In genomic region chr3:179603831-179604230, GRCh38 we compare ENCODE assay signal across 8 cellular contexts. TPM values are rescaled to one million over a fixed set of nuclear protein-coding genes. Genes with fewer than 3 reads are reported as not detected.
A peak's percentile ranks its signal among the peaks of the same experiment; 100 is the strongest.
DNase-seq lines count a peak whose midpoint lies in the region; ATAC-seq, FAIRE-seq and TF ChIP-seq lines count a peak whose summit lies in the region.

No MANE protein-coding gene starts in this region.

- peaks cover 38% of the 10 kb centered on the region for H3K36me3 Mint-ChIP-seq in activated CD4-positive, alpha-beta T cell treated with anti-CD3 and anti-CD28 coated beads, Interleukin-2, amount 10 ng/mL, durations not matched to agents 24 days and 14 days (ENCODE audit: low read depth)
- peaks cover 13 to 28% of the 10 kb centered on the region in 2 donors for H3K36me3 Mint-ChIP-seq in activated naive CD4-positive, alpha-beta T cell treated with anti-CD3 and anti-CD28 coated beads, Interleukin-2, amount 50 U/mL, for 72 hours

- peak overlapping the region; percentile 74 for H3K4me2 ChIP-seq in keratinocyte (ENCODE audit: control insufficient read depth, extremely low read depth, insufficient read depth, low read depth, low read length)

- peaks cover 65% of the 10 kb centered on the region for H3K79me2 ChIP-seq in keratinocyte (ENCODE audit: control insufficient read depth, insufficient read depth, low read length)

- FAIRE-seq in keratinocyte (lab: Jason Lieb, UNC) = no peak

- no peaks in the 10 kb centered on the region for H3K27me3 ChIP-seq in keratinocyte (ENCODE audit: control insufficient read depth, extremely low read depth, insufficient read depth, low read length)

- peaks cover 28% of the 10 kb centered on the region for H3K4me1 Mint-ChIP-seq in activated CD4-positive, alpha-beta T cell treated with anti-CD3 and anti-CD28 coated beads, Interleukin-2, amount 10 ng/mL, durations not matched to agents 24 days and 14 days

- no peaks in the 10 kb centered on the region for H3K27me3 Mint-ChIP-seq in activated CD4-positive, alpha-beta T cell treated with anti-CD3 and anti-CD28 coated beads, Interleukin-2, amount 10 ng/mL, durations not matched to agents 24 days and 14 days

- DNase-seq in activated CD4-positive, alpha-beta T cell treated with anti-CD3 and anti-CD28 coated beads, Interleukin-2, amount 10 ng/mL, durations not matched to agents 24 days and 14 days = no peak
- DNase-seq in activated CD4-positive, alpha-beta T cell treated with anti-CD3 and anti-CD28 coated beads, Interleukin-2, amount 50 U/mL, for 4 hours = no peak
- DNase-seq in activated naive CD4-positive, alpha-beta T cell treated with anti-CD3 and anti-CD28 coated beads, Interleukin-2, amount 50 U/mL, for 72 hours (ENCODE audit: low spot score in 2 of 2) = no peak
- DNase-seq in keratinocyte (ENCODE audit: low read depth, low spot score) (no peak), GM13977 (ENCODE audit: low spot score) (no peak), iPS-NIHi7 (ENCODE audit: extremely low spot score) (no peak), NCI-H1417 (lab: John Stamatoyannopoulos, UW) (no peak)

- H3K36me3 ChIP-seq in keratinocyte (ENCODE audit: control insufficient read depth in 2 of 2, extremely low read depth in 1 of 2, insufficient read depth in 2 of 2, low read length in 2 of 2) = peaks cover 4 to 22% of the 10 kb centered on the region in 2 experiments

- H3K9me1 ChIP-seq in keratinocyte (ENCODE audit: control insufficient read depth, extremely low read depth, insufficient read depth, low read length) = no peaks in the 10 kb centered on the region

- peak overlapping the region; percentile 100 for H3K27ac Mint-ChIP-seq in activated CD4-positive, alpha-beta T cell treated with anti-CD3 and anti-CD28 coated beads, Interleukin-2, amount 10 ng/mL, durations not matched to agents 24 days and 14 days
- peak overlapping the region; percentile 96 to 100 for H3K27ac Mint-ChIP-seq in activated naive CD4-positive, alpha-beta T cell treated with anti-CD3 and anti-CD28 coated beads, Interleukin-2, amount 50 U/mL, for 72 hours

- H3K9ac ChIP-seq in keratinocyte (ENCODE audit: control insufficient read depth, extremely low read depth, insufficient read depth, low read length) = peak overlapping the region; percentile 93

- peak overlapping the region; percentile 86 to 98 (median 96) for H3K4me3 ChIP-seq in keratinocyte (ENCODE audit: control insufficient read depth in 2 of 3, extremely low read depth in 1 of 3, insufficient read depth in 2 of 3, low read depth in 1 of 3, low read length in 3 of 3)

- dilution Hi-C loops in keratinocyte (cut with MboI; ENCODE audit: extremely low pct_ligation_motif_present, low sequenced_read_pairs) = no loop called here

- intact Hi-C loops in activated CD4-positive, alpha-beta T cell treated with anti-CD3 and anti-CD28 coated beads, Interleukin-2, amount 10 ng/mL, durations not matched to agents 24 days and 14 days (cut with micrococcal nuclease) = loop anchor here (1.0 to 5.0 kb wide), 5 partner anchors 41 to 998 kb away; partner anchors contain the start of genes GNB4, MFN1, TTC14 and ZNF639

- no peak for ATAC-seq in activated naive CD4-positive, alpha-beta T cell treated with anti-CD3 and anti-CD28 coated beads, Interleukin-2, amount 50 U/mL, for 72 hours

- H3K27ac ChIP-seq in keratinocyte (ENCODE audit: control insufficient read depth, insufficient read depth, low read length) (peak overlapping the region; percentile 97), temporal lobe (ENCODE audit: low read depth, low read length) (peak overlapping the region; percentile 50)

- peaks cover 3% of the 10 kb centered on the region for H3K4me1 ChIP-seq in keratinocyte (ENCODE audit: control insufficient read depth, extremely low read depth, insufficient read depth, low read length)

- TF ChIP-seq CTCF in keratinocyte (optimal IDR thresholded peaks at IDR 0.05 in 1 of 3, IDR thresholded peaks at IDR 0.05 in 1 of 3, conservative IDR thresholded peaks at IDR 0.05 in 1 of 3; ENCODE audit: extremely low read depth in 1 of 3, insufficient read depth in 2 of 3, low read length in 3 of 3) (no peak), GM13977 (IDR thresholded peaks at IDR 0.05; ENCODE audit: extremely low read depth, insufficient read depth, missing control alignments) (no peak)

- H2AFZ ChIP-seq in keratinocyte (ENCODE audit: control insufficient read depth, low read length) = peak overlapping the region; percentile 100

- no peaks in the 10 kb centered on the region for H4K20me1 ChIP-seq in keratinocyte (ENCODE audit: control insufficient read depth, extremely low read depth, insufficient read depth, low read length)

- H3K4me3 Mint-ChIP-seq in activated CD4-positive, alpha-beta T cell treated with anti-CD3 and anti-CD28 coated beads, Interleukin-2, amount 10 ng/mL, durations not matched to agents 24 days and 14 days = peak overlapping the region; percentile 99

- H3K9me3 Mint-ChIP-seq in activated CD4-positive, alpha-beta T cell treated with anti-CD3 and anti-CD28 coated beads, Interleukin-2, amount 10 ng/mL, durations not matched to agents 24 days and 14 days = no peaks in the 10 kb centered on the region
- H3K9me3 Mint-ChIP-seq in activated naive CD4-positive, alpha-beta T cell treated with anti-CD3 and anti-CD28 coated beads, Interleukin-2, amount 50 U/mL, for 72 hours = no peaks in the 10 kb centered on the region

- no peaks in the 10 kb centered on the region for H3K9me3 ChIP-seq in keratinocyte (ENCODE audit: control insufficient read depth, low read depth, low read length)

- in situ Hi-C loops in GM13977 (cut with MboI; ENCODE audit: low pct_unique_long_range_greater_than_20kb, low sequenced_read_pairs, unreplicated experiment) = no loop called here

RNA-seq across cellular contexts. Expression of gene MRPL47, which starts 0.6 kb away (rescaled TPM):
- total RNA-seq in activated CD4-positive, alpha-beta T cell treated with anti-CD3 and anti-CD28 coated beads, Interleukin-2, amount 10 ng/mL, durations not matched to agents 24 days and 14 days = 66.6 and 68.2 TPM in 2 replicates
- total RNA-seq in activated naive CD4-positive, alpha-beta T cell treated with anti-CD3 and anti-CD28 coated beads, Interleukin-2, amount 50 U/mL, for 72 hours = 10 to 100 TPM; 45.6 to 62.7 TPM
- polyA plus RNA-seq in keratinocyte = 39.0 to 80.8 TPM (median 45.1 TPM) in 3 replicates
- polyA plus RNA-seq in keratinocyte (2011; ENCODE audit: low read depth) = 96.7 TPM
- polyA plus RNA-seq in keratinocyte (2011; cell fraction: cytosol; rRNA removed) = 43.8 and 75.6 TPM in 2 replicates
- polyA plus RNA-seq in keratinocyte (2011; cell fraction: nucleus; rRNA removed) = 29.0 and 32.0 TPM in 2 replicates
- 37.5 and 47.7 TPM in 2 replicates for polyA plus RNA-seq in keratinocyte (2012; ENCODE audit: low replicate concordance)
- 6.9 to 23.6 TPM (median 6.9 TPM) in 3 replicates for polyA minus RNA-seq in keratinocyte
- polyA minus RNA-seq in keratinocyte (2011; cell fraction: cytosol; rRNA and poly(A)+ RNA removed) = 20.7 TPM
- 4.3 and 6.3 TPM in 2 replicates for polyA minus RNA-seq in keratinocyte (2011; cell fraction: nucleus; rRNA and poly(A)+ RNA removed)
- 22.4 TPM for total RNA-seq in temporal lobe

RNA-seq across cellular contexts. Expression of gene NDUFB5, which starts 0.8 kb away (rescaled TPM):
- total RNA-seq in activated CD4-positive, alpha-beta T cell treated with anti-CD3 and anti-CD28 coated beads, Interleukin-2, amount 10 ng/mL, durations not matched to agents 24 days and 14 days = 91.8 and 98.6 TPM in 2 replicates
- 100 to 1,000 TPM; 104 to 145 TPM for total RNA-seq in activated naive CD4-positive, alpha-beta T cell treated with anti-CD3 and anti-CD28 coated beads, Interleukin-2, amount 50 U/mL, for 72 hours
- polyA plus RNA-seq in keratinocyte = 28.7 to 70.6 TPM (median 34.5 TPM) in 3 replicates
- 89.5 TPM for polyA plus RNA-seq in keratinocyte (2011; ENCODE audit: low read depth)
- 43.0 and 74.4 TPM in 2 replicates for polyA plus RNA-seq in keratinocyte (2011; cell fraction: cytosol; rRNA removed)
- 21.3 and 33.7 TPM in 2 replicates for polyA plus RNA-seq in keratinocyte (2011; cell fraction: nucleus; rRNA removed)
- polyA plus RNA-seq in keratinocyte (2012; ENCODE audit: low replicate concordance) = 46.8 and 103 TPM in 2 replicates
- polyA minus RNA-seq in keratinocyte = 5.6 to 10.8 TPM (median 6.0 TPM) in 3 replicates
- 28.6 TPM for polyA minus RNA-seq in keratinocyte (2011; cell fraction: cytosol; rRNA and poly(A)+ RNA removed)
- 4.3 and 5.6 TPM in 2 replicates for polyA minus RNA-seq in keratinocyte (2011; cell fraction: nucleus; rRNA and poly(A)+ RNA removed)
- 107 TPM for total RNA-seq in temporal lobe

RNA-seq across cellular contexts. Expression of gene ACTL6A, which starts 41.1 kb away (rescaled TPM):
- total RNA-seq in activated CD4-positive, alpha-beta T cell treated with anti-CD3 and anti-CD28 coated beads, Interleukin-2, amount 10 ng/mL, durations not matched to agents 24 days and 14 days = 127 and 131 TPM in 2 replicates
- total RNA-seq in activated naive CD4-positive, alpha-beta T cell treated with anti-CD3 and anti-CD28 coated beads, Interleukin-2, amount 50 U/mL, for 72 hours = 100 to 1,000 TPM in 1 of 2 donors, 10 to 100 TPM in 1; 89.2 to 132 TPM
- 59.3 to 106 TPM (median 65.0 TPM) in 3 replicates for polyA plus RNA-seq in keratinocyte
- 51.3 TPM for polyA plus RNA-seq in keratinocyte (2011; ENCODE audit: low read depth)
- polyA plus RNA-seq in keratinocyte (2011; cell fraction: cytosol; rRNA removed) = 34.0 and 63.7 TPM in 2 replicates
- 55.5 and 69.3 TPM in 2 replicates for polyA plus RNA-seq in keratinocyte (2011; cell fraction: nucleus; rRNA removed)
- 47.5 and 74.8 TPM in 2 replicates for polyA plus RNA-seq in keratinocyte (2012; ENCODE audit: low replicate concordance)
- 15.3 to 54.5 TPM (median 26.2 TPM) in 3 replicates for polyA minus RNA-seq in keratinocyte
- 55.8 TPM for polyA minus RNA-seq in keratinocyte (2011; cell fraction: cytosol; rRNA and poly(A)+ RNA removed)
- polyA minus RNA-seq in keratinocyte (2011; cell fraction: nucleus; rRNA and poly(A)+ RNA removed) = 21.0 and 34.0 TPM in 2 replicates
- total RNA-seq in temporal lobe = 17.0 TPM

RNA-seq across cellular contexts. Expression of gene USP13, which starts 49.0 kb away (rescaled TPM):
- 13.3 and 15.3 TPM in 2 replicates for total RNA-seq in activated CD4-positive, alpha-beta T cell treated with anti-CD3 and anti-CD28 coated beads, Interleukin-2, amount 10 ng/mL, durations not matched to agents 24 days and 14 days
- 10 to 100 TPM in 1 of 2 donors, 1 to 10 TPM in 1; 6.5 to 10.3 TPM for total RNA-seq in activated naive CD4-positive, alpha-beta T cell treated with anti-CD3 and anti-CD28 coated beads, Interleukin-2, amount 50 U/mL, for 72 hours
- polyA plus RNA-seq in keratinocyte = 2.1 to 3.4 TPM (median 3.3 TPM) in 3 replicates
- polyA plus RNA-seq in keratinocyte (2011; ENCODE audit: low read depth) = 2.2 TPM
- polyA plus RNA-seq in keratinocyte (2011; cell fraction: cytosol; rRNA removed) = 2.9 and 3.6 TPM in 2 replicates
- polyA plus RNA-seq in keratinocyte (2011; cell fraction: nucleus; rRNA removed) = 3.2 and 4.3 TPM in 2 replicates
- 0.79 and 2.8 TPM in 2 replicates for polyA plus RNA-seq in keratinocyte (2012; ENCODE audit: low replicate concordance)
- polyA minus RNA-seq in keratinocyte = 4.7 to 5.6 TPM (median 5.4 TPM) in 3 replicates
- polyA minus RNA-seq in keratinocyte (2011; cell fraction: cytosol; rRNA and poly(A)+ RNA removed) = 5.2 TPM
- polyA minus RNA-seq in keratinocyte (2011; cell fraction: nucleus; rRNA and poly(A)+ RNA removed) = 2.1 and 8.9 TPM in 2 replicates
- 11.1 TPM for total RNA-seq in temporal lobe
